27 cellular contexts compared by ENCODE assay signal in genomic region chr10:26214004-26214403, GRCh38. TPM values are rescaled to one million over a fixed set of nuclear protein-coding genes. Genes with fewer than 3 reads are reported as not detected.
DNase-seq lines count a peak whose midpoint lies in the region; ATAC-seq and TF ChIP-seq lines count a peak whose summit lies in the region.
"Had no signal": no experiment of that assay in that cellular context is flagged by ENCODE, and none has a peak within 500 bp of the region (broad histone marks: within the 10 kb centered on the region; RNA-seq: fewer than 3 reads in every experiment).

No MANE protein-coding gene starts in this region.

- in situ Hi-C loops in G401 (cut with HindIII; ENCODE audit: low sequenced_read_pairs): no loop called here

- ATAC-seq in right cardiac atrium: no peak
- ATAC-seq: A549, PC-3, right lobe of liver had no signal

- no peak for TF ChIP-seq CTCF in right atrium auricular region (IDR thresholded peaks at IDR 0.05)
- TF ChIP-seq CTCF in colonic mucosa (IDR thresholded peaks at IDR 0.05): no peak

- 12% methylated on average over 7 of the region's 7 CpGs for WGBS in right cardiac atrium

- H3K9me3 ChIP-seq in right cardiac atrium (ENCODE audit: control insufficient read depth, low read length) (no peaks in the 10 kb centered on the region), right atrium auricular region (no peaks in the 10 kb centered on the region), colonic mucosa (no peaks in the 10 kb centered on the region)
- H3K9me3 ChIP-seq: A549, right lobe of liver, SJCRH30, testis had no signal

- peak; percentile 59 for DNase-seq in DMS79 treated with DMSO at 0.1 percent for 48 hours (lab: John Stamatoyannopoulos, UW)
- peak; percentile 89 for DNase-seq in NCI-H1105 treated with DMSO at 0.1 percent for 48 hours (lab: John Stamatoyannopoulos, UW)
- peak; percentile 97 for DNase-seq in NCI-H69 (lab: John Stamatoyannopoulos, UW)
- DNase-seq in iPS DF 4.7 (ENCODE audit: extremely low read depth, low spot score): peak; percentile 94
- DNase-seq in right cardiac atrium: no peak
- no peak for DNase-seq in right atrium auricular region (ENCODE audit: low spot score)
- DNase-seq in G401 (ENCODE audit: low spot score): no peak
- no peak for DNase-seq in colonic mucosa
- DNase-seq: activated B cell treated with CpG ODN at 0.5 μM for 24 hours; activated CD4-positive, alpha-beta memory T cell treated with anti-CD3 and anti-CD28 coated beads, Interleukin-2, amount 10 ng/mL, durations not matched to agents 7 days and 5 days; activated naive CD4-positive, alpha-beta T cell treated with Interleukin-2 at 50 U/mL for 16 hours; activated T-cell treated with anti-CD3 and anti-CD28 coated beads, Interleukin-2, amount 50 U/mL, for 24 hours; amygdala; Karpas-422; NCI-H1048; NCI-H510A; PC-3; right lobe of liver; SJCRH30; T-helper 2 cell; testis had no signal

- intact Hi-C loops in right cardiac atrium (cut with DNase I) (no loop called here), colonic mucosa (cut with DNase I) (no loop called here)

- H3K36me3 ChIP-seq in right atrium auricular region (no peaks in the 10 kb centered on the region), colonic mucosa (no peaks in the 10 kb centered on the region)
- H3K36me3 ChIP-seq: right lobe of liver, SJCRH30 had no signal

- H3K27ac ChIP-seq in right cardiac atrium (ENCODE audit: low read length): no peak overlapping the region
- H3K27ac ChIP-seq in right atrium auricular region: no peak overlapping the region
- no peak overlapping the region for H3K27ac ChIP-seq in colonic mucosa
- H3K27ac ChIP-seq: A549, right lobe of liver, SJCRH30, testis had no signal

- H3K9ac ChIP-seq in colonic mucosa (ENCODE audit: low read depth in 2 of 2, low read length in 2 of 2): no peak overlapping the region

- H3K27me3 ChIP-seq in right cardiac atrium (ENCODE audit: control insufficient read depth, insufficient read depth): no peaks in the 10 kb centered on the region
- peaks cover 5 to 37% of the 10 kb centered on the region in 2 donors for H3K27me3 ChIP-seq in right atrium auricular region
- peaks cover 55% of the 10 kb centered on the region for H3K27me3 ChIP-seq in colonic mucosa
- H3K27me3 ChIP-seq: testis had no signal

- no peak overlapping the region for H3K4me3 ChIP-seq in right cardiac atrium (ENCODE audit: low read length)
- no peak overlapping the region for H3K4me3 ChIP-seq in right atrium auricular region
- no peak overlapping the region for H3K4me3 ChIP-seq in colonic mucosa
- H3K4me3 ChIP-seq: A549, right lobe of liver, SJCRH30, testis had no signal

- H3K4me1 ChIP-seq in right cardiac atrium (ENCODE audit: control insufficient read depth, insufficient read depth, low read length) (no peaks in the 10 kb centered on the region), right atrium auricular region (peaks cover 0 to 34% of the 10 kb centered on the region in 2 donors), colonic mucosa (no peaks in the 10 kb centered on the region)
- H3K4me1 ChIP-seq: SJCRH30 had no signal

RNA-seq across cellular contexts. Expression of gene GAD2, which starts 2.6 kb away (rescaled TPM):
- total RNA-seq in right cardiac atrium (not detected), right atrium auricular region (not detected), colonic mucosa (not detected)
- polyA plus RNA-seq in right cardiac atrium: not detected
- not detected in 2 replicates for total RNA-seq in G401 (2014; rRNA removed; shearing (Covaris generic))
- total RNA-seq: activated B cell treated with CpG ODN at 0.5 μM for 24 hours; activated CD4-positive, alpha-beta memory T cell treated with anti-CD3 and anti-CD28 coated beads, Interleukin-2, amount 10 ng/mL, durations not matched to agents 7 days and 5 days; cardiac septum; HT-29; liver; omental fat pad; PC-3; right lobe of liver; SJCRH30 had no signal
- polyA plus RNA-seq: A549, BJ, liver had no signal

Comparison
In these comparisons a context has a peak if more than half of its experiments do, and no peak if none do; other contexts are left out.
1. DNase-seq: peak in DMS79 treated with DMSO at 0.1 percent for 48 hours (single experiment), NCI-H1105 treated with DMSO at 0.1 percent for 48 hours (single experiment), NCI-H69 (single experiment) and iPS DF 4.7 (single experiment); none in right cardiac atrium (0 of 3), right atrium auricular region (single experiment), G401 (single experiment) and colonic mucosa (single experiment).